ENCODE assay signal across 15 cellular contexts in genomic region chr12:92546259-92546825, GRCh38.
DNase-seq lines count a peak whose midpoint lies in the region; ATAC-seq and TF ChIP-seq lines count a peak whose summit lies in the region.
"Had no signal": no experiment of that assay in that cellular context is flagged by ENCODE, and none has a peak within 500 bp of the region (broad histone marks: within the 10 kb centered on the region; RNA-seq: fewer than 3 reads in every experiment).

No MANE protein-coding gene starts in this region.

- no peaks in the 10 kb centered on the region for H4K20me1 ChIP-seq in hepatocyte (ENCODE audit: insufficient read depth, poor library complexity, severe bottlenecking)
- H4K20me1 ChIP-seq in osteoblast (ENCODE audit: insufficient read depth, low read length): no peaks in the 10 kb centered on the region

- H3K9me2 ChIP-seq in hepatocyte (replicated peaks; ENCODE audit: insufficient read depth): no peaks in the 10 kb centered on the region

- no peak for TF ChIP-seq POLR2A in testis (IDR thresholded peaks at IDR 0.05)

- H3K27me3 ChIP-seq in hepatocyte (no peaks in the 10 kb centered on the region), testis (no peaks in the 10 kb centered on the region), osteoblast (ENCODE audit: insufficient read depth, low read length) (no peaks in the 10 kb centered on the region)
- H3K27me3 ChIP-seq: neutrophil had no signal

- H3K4me2 ChIP-seq in hepatocyte: peak overlapping the region; percentile 9
- no peak overlapping the region for H3K4me2 ChIP-seq in osteoblast (ENCODE audit: insufficient read depth, low read length)

- intact Hi-C loops in Calu3 (cut with micrococcal nuclease; ENCODE audit: unreplicated experiment) (loop anchor here (1.0 to 10.0 kb wide), 4 partner anchors 24 to 469 kb away; no protein-coding TSS in a partner anchor), testis (cut with DNase I; ENCODE audit: low total_unique reads) (no loop called here)

- H3K27ac Mint-ChIP-seq in Calu3 (ENCODE audit: unreplicated experiment): peak overlapping the region; percentile 74
- H3K27ac Mint-ChIP-seq: activated naive CD4-positive, alpha-beta T cell treated with anti-CD3 and anti-CD28 coated beads, Interleukin-2, amount 50 U/mL, for 24 hours; CD8-positive, alpha-beta memory T cell; stimulated activated naive CD8-positive, alpha-beta T cell treated with anti-CD3 and anti-CD28 coated beads, Interleukin-15, Interleukin-2, amounts not matched to agents 100 ng/mL and 50 ng/mL, for 24 hours had no signal

- peaks cover 73% of the 10 kb centered on the region for H3K4me1 Mint-ChIP-seq in Calu3 (ENCODE audit: low read depth, unreplicated experiment)

- BruUV-seq in Calu3 (replicated peaks; lab: Mats Ljungman, UMichigan): no TSS peak

- peaks cover 28% of the 10 kb centered on the region for H3K36me3 Mint-ChIP-seq in Calu3 (ENCODE audit: insufficient read depth, unreplicated experiment)

- H3K4me3 ChIP-seq in hepatocyte (no peak overlapping the region), testis (no peak overlapping the region), osteoblast (ENCODE audit: insufficient read depth, low read length) (no peak overlapping the region)

- H3K4me3 Mint-ChIP-seq in Calu3 (ENCODE audit: low read depth, unreplicated experiment): peak overlapping the region; percentile 17
- H3K4me3 Mint-ChIP-seq: activated naive CD4-positive, alpha-beta T cell treated with anti-CD3 and anti-CD28 coated beads, Interleukin-2, amount 50 U/mL, for 24 hours; CD8-positive, alpha-beta memory T cell; effector memory CD8-positive, alpha-beta T cell; stimulated activated naive CD8-positive, alpha-beta T cell treated with anti-CD3 and anti-CD28 coated beads, Interleukin-15, Interleukin-2, amounts not matched to agents 100 ng/mL and 50 ng/mL, for 24 hours had no signal

- no peaks in the 10 kb centered on the region for H3K27me3 Mint-ChIP-seq in Calu3 (ENCODE audit: unreplicated experiment)
- H3K27me3 Mint-ChIP-seq: activated naive CD4-positive, alpha-beta T cell treated with anti-CD3 and anti-CD28 coated beads, Interleukin-2, amount 50 U/mL, for 24 hours; CD8-positive, alpha-beta memory T cell; effector memory CD8-positive, alpha-beta T cell; stimulated activated naive CD8-positive, alpha-beta T cell treated with anti-CD3 and anti-CD28 coated beads, Interleukin-15, Interleukin-2, amounts not matched to agents 100 ng/mL and 50 ng/mL, for 24 hours had no signal

- ATAC-seq in GM19463 (IDR thresholded peaks at IDR 0.05; ENCODE audit: unreplicated experiment) (peak; percentile 17), HG03097 (IDR thresholded peaks at IDR 0.05; ENCODE audit: low FRiP score, unreplicated experiment) (peak; percentile 27)
- ATAC-seq: effector memory CD8-positive, alpha-beta T cell had no signal

- no peaks in the 10 kb centered on the region for H3K9me3 ChIP-seq in hepatocyte (ENCODE audit: low read depth)
- H3K9me3 ChIP-seq in testis: no peaks in the 10 kb centered on the region
- no peaks in the 10 kb centered on the region for H3K9me3 ChIP-seq in osteoblast (ENCODE audit: low read depth, low read length)
- H3K9me3 ChIP-seq: neutrophil had no signal

- H3K79me2 ChIP-seq in hepatocyte: no peaks in the 10 kb centered on the region
- no peaks in the 10 kb centered on the region for H3K79me2 ChIP-seq in osteoblast (ENCODE audit: insufficient read depth, low read length)

- H3K27ac ChIP-seq in hepatocyte (peak overlapping the region; percentile 87), testis (no peak overlapping the region), osteoblast (ENCODE audit: low read depth, low read length) (no peak overlapping the region)
- H3K27ac ChIP-seq: neutrophil had no signal

- 40% methylated on average over 5 of the region's 5 CpGs for WGBS in hepatocyte (ENCODE audit: low lambda C conversion rate, missing lambda C conversion rate)
- 87% methylated on average over 5 of the region's 5 CpGs for WGBS in testis, 2 donors

- DNase-seq in Calu3: no peak
- DNase-seq in hepatocyte (ENCODE audit: low spot score): no peak
- DNase-seq in NCI-H2107 (lab: John Stamatoyannopoulos, UW): no peak
- no peak for DNase-seq in testis
- no peak for DNase-seq in osteoblast (ENCODE audit: insufficient read length, low spot score, missing footprints)
- no peak for DNase-seq in NCI-H187 (lab: John Stamatoyannopoulos, UW)
- DNase-seq: CD8-positive, alpha-beta memory T cell; effector memory CD8-positive, alpha-beta T cell; mesenchymal stem cell; NCI-H510A had no signal

- no peak for TF ChIP-seq CTCF in Calu3 (IDR thresholded peaks at IDR 0.05; ENCODE audit: unreplicated experiment)
- TF ChIP-seq CTCF in hepatocyte (IDR thresholded peaks at IDR 0.05; ENCODE audit: poor library complexity): no peak
- no peak for TF ChIP-seq CTCF in testis (IDR thresholded peaks at IDR 0.05)
- TF ChIP-seq CTCF in osteoblast (IDR thresholded peaks at IDR 0.05; ENCODE audit: extremely low read depth, low read depth, low read length): no peak

- CTCF ChIA-PET in Calu3 (lab: Charles Lee): interaction anchor here (1.0 to 2.1 kb wide), 5 partner anchors 11 to 401 kb away, joined by 3 to 10 read pairs (median 8); partner anchors contain the start of gene BTG1

- no peaks in the 10 kb centered on the region for H3K9me3 Mint-ChIP-seq in Calu3 (ENCODE audit: low read depth, unreplicated experiment)
- H3K9me3 Mint-ChIP-seq: activated naive CD4-positive, alpha-beta T cell treated with anti-CD3 and anti-CD28 coated beads, Interleukin-2, amount 50 U/mL, for 24 hours had no signal

- H3K4me1 ChIP-seq in hepatocyte (ENCODE audit: insufficient read depth): peaks cover 29% of the 10 kb centered on the region
- H3K4me1 ChIP-seq in testis: peaks cover 4% of the 10 kb centered on the region
- H3K4me1 ChIP-seq in osteoblast (ENCODE audit: insufficient read depth, low read length): no peaks in the 10 kb centered on the region

- H3K36me3 ChIP-seq in hepatocyte (replicated peaks; ENCODE audit: insufficient read depth, low read depth) (no peaks in the 10 kb centered on the region), testis (ENCODE audit: low read depth, missing control alignments) (no peaks in the 10 kb centered on the region), osteoblast (ENCODE audit: insufficient read depth, low read length) (no peaks in the 10 kb centered on the region)
- H3K36me3 ChIP-seq: neutrophil had no signal

- H2AFZ ChIP-seq in hepatocyte (no peak overlapping the region), osteoblast (ENCODE audit: low read length) (no peak overlapping the region)
